16 cellular contexts compared by ENCODE assay signal in genomic region chr18:62802523-62802922, GRCh38.
DNase-seq lines count a peak whose midpoint lies in the region; ATAC-seq, FAIRE-seq and TF ChIP-seq lines count a peak whose summit lies in the region.
"Had no signal": no experiment of that assay in that cellular context is flagged by ENCODE, and none has a peak within 500 bp of the region (broad histone marks: within the 10 kb centered on the region; RNA-seq: fewer than 3 reads in every experiment).

No MANE protein-coding gene starts in this region.

- TF ChIP-seq EP300 in SK-N-SH (IDR thresholded peaks at IDR 0.05; ENCODE audit: borderline replicate concordance in 1 of 2, low read depth in 1 of 2, low read length in 1 of 2), result no peak

- no peaks in the 10 kb centered on the region for H3F3A ChIP-seq in SK-N-SH (replicated peaks; ENCODE audit: insufficient read depth)

- WGBS in SK-N-SH (ENCODE audit: low lambda C conversion rate), result 85% methylated on average over 3 of the region's 3 CpGs

- H3K4me2 ChIP-seq in SK-N-SH, result no peak overlapping the region

- H3K9me3 Mint-ChIP-seq in progenitor cell of endocrine pancreas (ENCODE audit: low read depth), result no peaks in the 10 kb centered on the region
- H3K9me3 Mint-ChIP-seq: activated CD4-positive, alpha-beta memory T cell treated with anti-CD3 and anti-CD28 coated beads for 36 hours; activated naive CD4-positive, alpha-beta T cell treated with anti-CD3 and anti-CD28 coated beads, Interleukin-2, amount 50 U/mL, for 24 hours had no signal

- TF ChIP-seq CTCF in SK-N-SH (IDR thresholded peaks at IDR 0.05) (peak; percentile 43), progenitor cell of endocrine pancreas (IDR thresholded peaks at IDR 0.05; ENCODE audit: unreplicated experiment) (no peak)

- CTCF ChIA-PET in SK-N-SH (lab: Yijun Ruan, JAX), result interaction anchor here (1.5 to 1.7 kb wide), 2 partner anchors 9 to 11 kb away, joined by 4 to 6 read pairs; no protein-coding TSS in a partner anchor

- no peaks in the 10 kb centered on the region for H3K9me2 ChIP-seq in SK-N-SH

- H3K4me1 ChIP-seq in SK-N-SH (ENCODE audit: control insufficient read depth in 1 of 2, insufficient read depth in 2 of 2, low read depth in 1 of 2, low read length in 1 of 2), result no peaks in the 10 kb centered on the region

- no peaks in the 10 kb centered on the region for H3K27me3 Mint-ChIP-seq in progenitor cell of endocrine pancreas
- H3K27me3 Mint-ChIP-seq: activated CD4-positive, alpha-beta memory T cell treated with anti-CD3 and anti-CD28 coated beads for 36 hours; activated naive CD4-positive, alpha-beta T cell treated with anti-CD3 and anti-CD28 coated beads, Interleukin-2, amount 50 U/mL, for 24 hours had no signal

- no peak overlapping the region for H2AFZ ChIP-seq in SK-N-SH (ENCODE audit: low read depth)

- H3K79me2 ChIP-seq in SK-N-SH (ENCODE audit: insufficient read depth), result peaks cover 4% of the 10 kb centered on the region; the same call in 1 of the 2 replicates

- peaks cover 15% of the 10 kb centered on the region for H3K4me1 Mint-ChIP-seq in progenitor cell of endocrine pancreas (ENCODE audit: low read depth)
- H3K4me1 Mint-ChIP-seq: activated naive CD4-positive, alpha-beta T cell treated with anti-CD3 and anti-CD28 coated beads, Interleukin-2, amount 50 U/mL, for 24 hours had no signal

- H3K9ac ChIP-seq in SK-N-SH, result no peak overlapping the region

- H3K36me3 ChIP-seq in SK-N-SH (replicated peaks in 1 of 2; ENCODE audit: control insufficient read depth in 1 of 2, insufficient read depth in 2 of 2, low read length in 1 of 2), result no peaks in the 10 kb centered on the region
- H3K36me3 ChIP-seq: sigmoid colon had no signal

- no peaks in the 10 kb centered on the region for H3K9me3 ChIP-seq in SK-N-SH
- H3K9me3 ChIP-seq: sigmoid colon had no signal

- POLR2A ChIA-PET in SK-N-SH (lab: Yijun Ruan, JAX), result no interaction called here

- TF ChIP-seq POLR2A in erythroblast (IDR thresholded peaks at IDR 0.05; ENCODE audit: low read length), result no peak

- ATAC-seq in SK-N-SH treated with all-trans-retinoic acid at 6 μM for 48 hours, result no peak

- H3K4me3 ChIP-seq in SK-N-SH (ENCODE audit: low read depth in 2 of 2, low read length in 1 of 2), result no peak overlapping the region
- H3K4me3 ChIP-seq: sigmoid colon had no signal

- no peak overlapping the region for H3K4me3 Mint-ChIP-seq in progenitor cell of endocrine pancreas (ENCODE audit: low read depth)
- H3K4me3 Mint-ChIP-seq: activated CD4-positive, alpha-beta memory T cell treated with anti-CD3 and anti-CD28 coated beads for 36 hours; activated naive CD4-positive, alpha-beta T cell treated with anti-CD3 and anti-CD28 coated beads, Interleukin-2, amount 50 U/mL, for 24 hours had no signal

- H3K27me3 ChIP-seq in SK-N-SH (ENCODE audit: insufficient read depth), result no peaks in the 10 kb centered on the region
- H3K27me3 ChIP-seq: sigmoid colon had no signal

- H3K27ac ChIP-seq in SK-N-SH (ENCODE audit: low read depth in 2 of 2, low read length in 1 of 2), result no peak overlapping the region
- H3K27ac ChIP-seq: sigmoid colon had no signal

- DNase-seq in SK-N-SH (no peak), erythroblast (lab: John Stamatoyannopoulos, UW) (peak; percentile 8 to 16), progenitor cell of endocrine pancreas (ENCODE audit: low spot score, unreplicated experiment) (no peak), NCI-H2196 (lab: John Stamatoyannopoulos, UW; ENCODE audit: unreplicated experiment) (no peak), D341Med (ENCODE audit: low spot score) (no peak), GDM1 (lab: John Stamatoyannopoulos, UW) (no peak)
- DNase-seq: ACHN; activated CD4-positive, alpha-beta memory T cell treated with anti-CD3 and anti-CD28 coated beads for 36 hours; effector memory CD4-positive, alpha-beta T cell; NCI-H1105; NCI-H526 treated with DMSO at 0.1 percent for 48 hours; sigmoid colon; SW 1271 had no signal

- TF ChIP-seq RAD21 in SK-N-SH (IDR thresholded peaks at IDR 0.05; ENCODE audit: low read length), result peak; percentile 31

- peak overlapping the region; percentile 2 for H3K27ac Mint-ChIP-seq in progenitor cell of endocrine pancreas
- H3K27ac Mint-ChIP-seq: activated CD4-positive, alpha-beta memory T cell treated with anti-CD3 and anti-CD28 coated beads for 36 hours; activated naive CD4-positive, alpha-beta T cell treated with anti-CD3 and anti-CD28 coated beads, Interleukin-2, amount 50 U/mL, for 24 hours had no signal

- H3K36me3 Mint-ChIP-seq in progenitor cell of endocrine pancreas (ENCODE audit: insufficient read depth), result no peaks in the 10 kb centered on the region
- H3K36me3 Mint-ChIP-seq: activated CD4-positive, alpha-beta memory T cell treated with anti-CD3 and anti-CD28 coated beads for 36 hours; activated naive CD4-positive, alpha-beta T cell treated with anti-CD3 and anti-CD28 coated beads, Interleukin-2, amount 50 U/mL, for 24 hours had no signal

- peak; percentile 73 for FAIRE-seq in TTC549 (lab: Jason Lieb, UNC)

- H4K20me1 ChIP-seq in SK-N-SH (ENCODE audit: insufficient read depth), result no peaks in the 10 kb centered on the region

TF ChIP-seq in SK-N-SH, 30 proteins besides CTCF, POLR2A, EP300 and RAD21:
- no peak for TF ChIP-seq MAX (IDR thresholded peaks at IDR 0.05; ENCODE audit: low read depth)
- peak; percentile 24; the same call in 1 of the 2 replicates for TF ChIP-seq SMC3 (IDR thresholded peaks at IDR 0.05; ENCODE audit: low read depth, low read length)
- no peak for TF ChIP-seq RCOR1 (IDR thresholded peaks at IDR 0.05; ENCODE audit: low read length)
- no peak for TF ChIP-seq RXRA (IDR thresholded peaks at IDR 0.05; ENCODE audit: borderline replicate concordance, low read depth)
- no peak for TF ChIP-seq ELF1 (IDR thresholded peaks at IDR 0.05)
- TF ChIP-seq MXI1 (IDR thresholded peaks at IDR 0.05; ENCODE audit: low read depth, low read length), result no peak
- TF ChIP-seq IRF3 (IDR thresholded peaks at IDR 0.05; ENCODE audit: low read depth, low read length), result no peak

TF ChIP-seq in SK-N-SH treated with all-trans-retinoic acid at 6 μM for 48 hours, 23 proteins besides CTCF, POLR2A, EP300 and RAD21:
- no peak for TF ChIP-seq TSHZ2 (CRISPR knock-in tag; IDR thresholded peaks at IDR 0.05)
- no peak for TF ChIP-seq CREB5 (CRISPR knock-in tag; IDR thresholded peaks at IDR 0.05; ENCODE audit: low read depth)
- TF ChIP-seq PATZ1 (CRISPR knock-in tag; IDR thresholded peaks at IDR 0.05; ENCODE audit: borderline replicate concordance), result no peak
- TF ChIP-seq SNAI2 (CRISPR knock-in tag; IDR thresholded peaks at IDR 0.05), result no peak
- TF ChIP-seq OSR1 (CRISPR knock-in tag; IDR thresholded peaks at IDR 0.05), result no peak
- TF ChIP-seq TCF4 (CRISPR knock-in tag; IDR thresholded peaks at IDR 0.05; ENCODE audit: borderline replicate concordance), result no peak
- TF ChIP-seq CSDC2 (CRISPR knock-in tag; IDR thresholded peaks at IDR 0.05), result no peak
- TF ChIP-seq ISL1 (CRISPR knock-in tag; IDR thresholded peaks at IDR 0.05), result no peak
- TF ChIP-seq ZFP30 (CRISPR knock-in tag; IDR thresholded peaks at IDR 0.05), result no peak
TF ChIP-seq in SK-N-SH treated with all-trans-retinoic acid at 6 μM for 48 hours: peak in this region for 0.

Comparison
In these comparisons a context has a peak if more than half of its experiments do, and no peak if none do; other contexts are left out.
1. DNase-seq: peak in erythroblast (2 of 2); none in SK-N-SH (single experiment), progenitor cell of endocrine pancreas (single experiment), NCI-H2196 (single experiment), D341Med (single experiment) and GDM1 (single experiment).